Comparison of ENCODE assay signal across 8 cellular contexts in genomic region chr20:57048027-57048869, GRCh38.
DNase-seq lines count a peak whose midpoint lies in the region; ATAC-seq and TF ChIP-seq lines count a peak whose summit lies in the region.

No MANE protein-coding gene starts in this region.

- peak; percentile 36 for DNase-seq in NCI-H345 (lab: John Stamatoyannopoulos, UW)
- no peak for DNase-seq in NCI-H345 treated with DMSO at 0.1 percent for 48 hours (lab: John Stamatoyannopoulos, UW; ENCODE audit: unreplicated experiment)
- DNase-seq in HL-60 (ENCODE audit: low read depth in 1 of 2, low spot score in 1 of 2) = peak; percentile 2 to 16
- peak; percentile 48 for DNase-seq in iPS DF 6.9 (ENCODE audit: low read depth, low spot score)
- peak; percentile 40 for DNase-seq in testis

- no peak for TF ChIP-seq POLR2A in testis (IDR thresholded peaks at IDR 0.05)

- no peak overlapping the region for H3K4me3 ChIP-seq in HL-60 (replicated peaks; ENCODE audit: insufficient read depth, low read length)
- no peak overlapping the region for H3K4me3 ChIP-seq in WI38 (ENCODE audit: low read depth, low read length)
- H3K4me3 ChIP-seq in iPS DF 6.9 (ENCODE audit: low read length) = no peak overlapping the region
- H3K4me3 ChIP-seq in testis = no peak overlapping the region

- intact Hi-C loops in testis (cut with DNase I; ENCODE audit: low total_unique reads) = no loop called here

- no peaks in the 10 kb centered on the region for H3K27me3 ChIP-seq in HL-60 (ENCODE audit: insufficient read depth, poor library complexity, severe bottlenecking)
- H3K27me3 ChIP-seq in iPS DF 6.9 (ENCODE audit: control insufficient read depth, insufficient read depth, low read length) = peaks cover 2% of the 10 kb centered on the region
- H3K27me3 ChIP-seq in testis = no peaks in the 10 kb centered on the region

- H3K9me3 ChIP-seq in iPS DF 6.9 (ENCODE audit: control insufficient read depth, insufficient read depth, low read length) (no peaks in the 10 kb centered on the region), testis (no peaks in the 10 kb centered on the region)

- H3K4me1 ChIP-seq in iPS DF 6.9 (ENCODE audit: control insufficient read depth, insufficient read depth, low read length) = no peaks in the 10 kb centered on the region
- no peaks in the 10 kb centered on the region for H3K4me1 ChIP-seq in testis

- TF ChIP-seq CTCF in HL-60 (IDR thresholded peaks at IDR 0.05; ENCODE audit: insufficient read depth, low read length) (peak; percentile 42), WI38 (IDR thresholded peaks at IDR 0.05; ENCODE audit: low read depth, low read length) (peak; percentile 29; the same call in 1 of the 2 replicates), testis (IDR thresholded peaks at IDR 0.05) (peak; percentile 20 to 59 (median 31))

- WGBS in iPS DF 6.9 (ENCODE audit: insufficient coverage, insufficient read length) = no CpG with 5 or more reads among the region's 14 CpGs
- 57 to 63% methylated on average over 14 of the region's 14 CpGs for WGBS in testis, 2 donors

- ATAC-seq in GM21381 (IDR thresholded peaks at IDR 0.05; ENCODE audit: unreplicated experiment) (no peak), GM19467 (IDR thresholded peaks at IDR 0.05; ENCODE audit: unreplicated experiment) (no peak)

- H3K27ac ChIP-seq in HL-60 (replicated peaks) = no peak overlapping the region
- no peak overlapping the region for H3K27ac ChIP-seq in iPS DF 6.9 (ENCODE audit: low read length)
- no peak overlapping the region for H3K27ac ChIP-seq in testis

- no peaks in the 10 kb centered on the region; the same call in 1 of the 2 replicates for H3K36me3 ChIP-seq in iPS DF 6.9 (ENCODE audit: control insufficient read depth, insufficient read depth, low read length)
- no peaks in the 10 kb centered on the region for H3K36me3 ChIP-seq in testis (ENCODE audit: low read depth, missing control alignments)
